ENCODE assay signal across 20 cellular contexts in the genomic region with DNA sequence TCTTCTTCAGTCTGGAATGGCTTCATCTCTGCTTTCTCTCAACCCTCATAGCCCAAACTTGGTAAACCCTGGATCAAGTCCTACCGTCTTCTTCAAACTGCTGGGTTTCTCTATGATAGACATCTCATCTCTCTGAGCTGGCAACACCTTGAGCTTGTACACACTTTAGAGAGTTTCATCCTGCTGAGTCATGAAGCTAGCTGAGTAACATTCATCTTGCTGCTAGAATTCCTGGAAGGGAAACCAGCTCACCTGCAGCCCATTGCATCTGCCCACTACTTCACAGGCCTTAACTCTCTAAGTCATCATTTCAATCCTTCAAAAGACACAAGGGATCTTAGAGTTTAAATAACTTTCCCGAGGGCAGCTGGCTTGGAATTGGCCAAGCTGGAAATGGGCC.
"Had no signal": no experiment of that assay in that cellular context is flagged by ENCODE, and none has a peak within 500 bp of the region (broad histone marks: within the 10 kb centered on the region; RNA-seq: fewer than 3 reads in every experiment).

No MANE protein-coding gene starts in this region.

- ATAC-seq: activated CD8-positive, alpha-beta memory T cell treated with anti-CD3 and anti-CD28 coated beads, Interleukin-2, amount 10 ng/mL, durations not matched to agents 7 days and 5 days; left ventricle myocardium superior; natural killer cell treated with Interleukin-12 subunit alpha and Interleukin-12 subunit beta and Interleukin-15 and Interleukin-18, amount 100 ng/mL, for 72 hours; stimulated activated naive CD8-positive, alpha-beta T cell treated with anti-CD3 and anti-CD28 coated beads, Interleukin-15, Interleukin-2, amounts not matched to agents 100 U/mL and 50 U/mL, for 24 hours had no signal

- H3K36me3 ChIP-seq: adrenal gland, colonic mucosa, esophagus squamous epithelium, right atrium auricular region, upper lobe of left lung had no signal

- H3K27ac ChIP-seq: adrenal gland, colonic mucosa, esophagus squamous epithelium, right atrium auricular region, skin epidermis, upper lobe of left lung had no signal

- H3K9me3 ChIP-seq: adrenal gland, colonic mucosa, esophagus squamous epithelium, right atrium auricular region, upper lobe of left lung had no signal

- H3K9me3 Mint-ChIP-seq: activated T-cell treated with anti-CD3 and anti-CD28 coated beads, Interleukin-2, amount 50 U/mL, for 24 hours; natural killer cell treated with Interleukin-12 subunit alpha and Interleukin-12 subunit beta and Interleukin-15 and Interleukin-18, amount 100 ng/mL, for 72 hours had no signal

- H3K4me3 ChIP-seq: adrenal gland, colonic mucosa, esophagus squamous epithelium, right atrium auricular region, skin epidermis, upper lobe of left lung had no signal

- H3K4me3 Mint-ChIP-seq: activated CD8-positive, alpha-beta memory T cell treated with anti-CD3 and anti-CD28 coated beads, Interleukin-2, amount 10 ng/mL, durations not matched to agents 7 days and 5 days; activated T-cell treated with anti-CD3 and anti-CD28 coated beads, Interleukin-2, amount 50 U/mL, for 24 hours; natural killer cell treated with Interleukin-12 subunit alpha and Interleukin-12 subunit beta and Interleukin-15 and Interleukin-18, amount 100 ng/mL, for 72 hours had no signal

- H3K36me3 Mint-ChIP-seq: activated CD8-positive, alpha-beta memory T cell treated with anti-CD3 and anti-CD28 coated beads, Interleukin-2, amount 10 ng/mL, durations not matched to agents 7 days and 5 days; natural killer cell treated with Interleukin-12 subunit alpha and Interleukin-12 subunit beta and Interleukin-15 and Interleukin-18, amount 100 ng/mL, for 72 hours had no signal

- FAIRE-seq: kidney had no signal

- H3K4me1 ChIP-seq: adrenal gland, colonic mucosa, esophagus squamous epithelium, right atrium auricular region, upper lobe of left lung had no signal

- H3K27ac Mint-ChIP-seq: activated CD8-positive, alpha-beta memory T cell treated with anti-CD3 and anti-CD28 coated beads, Interleukin-2, amount 10 ng/mL, durations not matched to agents 7 days and 5 days; activated T-cell treated with anti-CD3 and anti-CD28 coated beads, Interleukin-2, amount 50 U/mL, for 24 hours; natural killer cell treated with Interleukin-12 subunit alpha and Interleukin-12 subunit beta and Interleukin-15 and Interleukin-18, amount 100 ng/mL, for 72 hours had no signal

- H3K27me3 ChIP-seq: adrenal gland, colonic mucosa, esophagus squamous epithelium, right atrium auricular region, upper lobe of left lung had no signal

- DNase-seq: activated CD4-positive, alpha-beta T cell treated with anti-CD3 and anti-CD28 coated beads for 1 hour; activated CD4-positive, alpha-beta T cell treated with anti-CD3 and anti-CD28 coated beads, Interleukin-2, amount 50 U/mL, for 4 hours; activated CD8-positive, alpha-beta memory T cell treated with anti-CD3 and anti-CD28 coated beads, Interleukin-2, amount 10 ng/mL, durations not matched to agents 7 days and 5 days; activated effector memory CD4-positive, alpha-beta T cell treated with Interleukin-2 at 50 U/mL for 16 hours; activated naive CD4-positive, alpha-beta T cell treated with anti-CD3 and anti-CD28 coated beads, Interleukin-2, amount 50 U/mL, for 16 hours; activated T-cell treated with anti-CD3 and anti-CD28 coated beads, Interleukin-2, amount 50 U/mL, for 24 hours; adrenal gland; central memory CD4-positive, alpha-beta T cell; colonic mucosa; esophagus squamous epithelium; hippocampal formation; kidney; left ventricle myocardium superior; stimulated activated CD4-positive, alpha-beta T cell treated with anti-CD3 and anti-CD28 coated beads, Interleukin-4, amount 100 ng/mL, for 4 hours; stimulated activated CD8-positive, alpha-beta memory T cell treated with anti-CD3 and anti-CD28 coated beads, Interleukin-4, amount 100 ng/mL, for 48 hours; stimulated activated naive CD8-positive, alpha-beta T cell treated with anti-CD3 and anti-CD28 coated beads, Interleukin-15, Interleukin-2, amounts not matched to agents 100 U/mL and 50 U/mL, for 24 hours; upper lobe of left lung had no signal
